ENCODE assay signal across 8 cellular contexts in genomic region chr15:89893696-89894450, GRCh38. TPM values are rescaled to one million over a fixed set of nuclear protein-coding genes. Genes with fewer than 3 reads are reported as not detected.
DNase-seq lines count a peak whose midpoint lies in the region; ATAC-seq and TF ChIP-seq lines count a peak whose summit lies in the region.

TSS of gene AP3S2 (minus strand) at chr15:89893994. CDS start at chr15:89893949, 45 bp downstream.

- TF ChIP-seq POLR2A in heart left ventricle (IDR thresholded peaks at IDR 0.05), result peak in 1 of 2 donors; percentile 61
- TF ChIP-seq POLR2A in upper lobe of left lung (IDR thresholded peaks at IDR 0.05), result peak in 3 of 4 donors; percentile 68 to 81 (median 70)

- intact Hi-C loops in heart left ventricle (cut with DNase I) (loop anchor here in 6 of 10 donors (2.0 to 10.0 kb wide), 6 partner anchors 108 to 339 kb away; partner anchors contain the start of genes ZNF710 (in 3 of the 6) and CIB1 (in 1 of the 6)), posterior cingulate gyrus (cut with DNase I) (loop anchor here (5.0 to 10.0 kb wide), 2 partner anchors 111 to 178 kb away; partner anchors contain the start of gene ZNF710)

- 0% methylated on average over 31 to 62 of the region's 62 CpGs for WGBS in heart left ventricle, 4 donors
- WGBS in upper lobe of left lung, 2 donors, result 1% methylated on average over 48 to 53 of the region's 62 CpGs

- H3K4me3 ChIP-seq in GM12864 (ENCODE audit: low read depth, low read length) (peak within 1 kb of the TSS; percentile 88), adipocyte (ENCODE audit: low read length) (peak within 1 kb of the TSS; percentile 94), heart left ventricle (peak within 1 kb of the TSS; percentile 55 to 100 (median 91)), upper lobe of left lung (peak within 1 kb of the TSS; percentile 75 to 91 (median 88))

- DNase-seq in GM12864 (ENCODE audit: low read depth) (peak; percentile 81), NCI-H1105 (lab: John Stamatoyannopoulos, UW) (peak; percentile 73), SW480 (ENCODE audit: low spot score) (peak; percentile 96), adipocyte (ENCODE audit: low read depth) (peak; percentile 97), heart left ventricle (peak; percentile 90 to 94 (median 93)), posterior cingulate gyrus (peak; percentile 84 to 98 (median 92)), upper lobe of left lung (peak; percentile 94 to 96)

- ATAC-seq in HG02623 (IDR thresholded peaks at IDR 0.05; ENCODE audit: unreplicated experiment) (peak; percentile 81), heart left ventricle (peak; percentile 98 to 99 (median 99)), upper lobe of left lung (ENCODE audit: low FRiP score in 2 of 2) (peak; percentile 98 to 99)

- H3K27ac ChIP-seq in heart left ventricle (peak within 1 kb of the TSS; percentile 42 to 98 (median 92)), upper lobe of left lung (peak within 1 kb of the TSS; percentile 92 to 96 (median 96))

- peaks cover 3% of the 10 kb centered on the region for H3K36me3 ChIP-seq in adipocyte (ENCODE audit: control insufficient read depth, insufficient read depth, low read length, severe bottlenecking)
- H3K36me3 ChIP-seq in heart left ventricle, result peaks cover 0 to 8% (median 2%) of the 10 kb centered on the region in 9 donors
- peaks cover 0 to 2% (median 1%) of the 10 kb centered on the region in 4 donors for H3K36me3 ChIP-seq in upper lobe of left lung

- H3K9me3 ChIP-seq in adipocyte (ENCODE audit: control insufficient read depth, low read length) (no peaks in the 10 kb centered on the region), heart left ventricle (no peaks in the 10 kb centered on the region), upper lobe of left lung (no peaks in the 10 kb centered on the region)

- H3K27me3 ChIP-seq in adipocyte (replicated peaks; ENCODE audit: control insufficient read depth, insufficient read depth, low read length) (no peaks in the 10 kb centered on the region), heart left ventricle (no peaks in the 10 kb centered on the region), upper lobe of left lung (no peaks in the 10 kb centered on the region)

- TF ChIP-seq CTCF in GM12864 (IDR thresholded peaks at IDR 0.05; ENCODE audit: low read depth, low read length, missing control alignments) (no peak), heart left ventricle (IDR thresholded peaks at IDR 0.05) (peak in 1 of 12 donors; percentile 7), upper lobe of left lung (IDR thresholded peaks at IDR 0.05) (peak in 1 of 6 experiments; percentile 16)

- peak within 1 kb of the TSS; percentile 95 for H3K9ac ChIP-seq in adipocyte (ENCODE audit: low read length)

- peak in 1 of 4 donors; percentile 31 for TF ChIP-seq EP300 in upper lobe of left lung (IDR thresholded peaks at IDR 0.05)

- H3K4me1 ChIP-seq in adipocyte (ENCODE audit: control insufficient read depth, insufficient read depth, low read length), result peaks cover 11% of the 10 kb centered on the region
- H3K4me1 ChIP-seq in heart left ventricle, result peaks cover 0 to 30% (median 13%) of the 10 kb centered on the region in 12 donors
- peaks cover 10 to 15% (median 14%) of the 10 kb centered on the region in 4 donors for H3K4me1 ChIP-seq in upper lobe of left lung

RNA-seq across cellular contexts. Expression of gene AP3S2, which starts in this region (rescaled TPM):
- 10 to 100 TPM; 37.1 to 64.6 (median 43.3) TPM for total RNA-seq in heart left ventricle
- 10 to 100 TPM; 15.4 to 42.1 TPM for polyA plus RNA-seq in heart left ventricle
- 10 to 100 TPM; 19.6 to 46.1 (median 28.9) TPM for total RNA-seq in upper lobe of left lung

Comparison
In these comparisons a context has a peak if more than half of its experiments do, and no peak if none do; other contexts are left out.
1. Peak in every context shown above with its lines: DNase-seq, ATAC-seq, H3K4me3 ChIP-seq and H3K27ac ChIP-seq.